In genomic region chr2:84085562-84085961, GRCh38 we compare ENCODE assay signal across 29 cellular contexts.
"Had no signal": no experiment of that assay in that cellular context is flagged by ENCODE, and none has a peak within 500 bp of the region (broad histone marks: within the 10 kb centered on the region; RNA-seq: fewer than 3 reads in every experiment).

No MANE protein-coding gene starts in this region.

- H3K27me3 ChIP-seq: brain microvascular endothelial cell, MG63 had no signal

- H3K4me1 ChIP-seq: SJSA1 had no signal

- DNase-seq: activated CD4-positive, alpha-beta T cell treated with anti-CD3 and anti-CD28 coated beads, Interleukin-2, amount 10 ng/mL, durations not matched to agents 24 days and 14 days; activated CD4-positive, alpha-beta T cell treated with anti-CD3 and anti-CD28 coated beads, Interleukin-2, amount 50 U/mL, for 4 hours; activated CD8-positive, alpha-beta T cell treated with anti-CD3 and anti-CD28 coated beads for 36 hours; activated effector memory CD4-positive, alpha-beta T cell treated with anti-CD3 and anti-CD28 coated beads, Interleukin-2, amount 50 U/mL, for 16 hours; activated naive CD4-positive, alpha-beta T cell; activated naive CD4-positive, alpha-beta T cell treated with anti-CD3 and anti-CD28 coated beads, Interleukin-2, amount 50 U/mL, for 16 hours; activated naive CD8-positive, alpha-beta T cell treated with anti-CD3 and anti-CD28 coated beads for 36 hours; activated T-cell treated with anti-CD3 and anti-CD28 coated beads, Interleukin-2, amount 50 U/mL, for 1 hour; activated T-cell treated with anti-CD3 and anti-CD28 coated beads, Interleukin-2, amount 50 U/mL, for 72 hours; amniotic stem cell; aorta; brain microvascular endothelial cell; central memory CD4-positive, alpha-beta T cell; Kasumi-1; KG1; MG63; NCI-H1048; NCI-H1417; NCI-H146; NCI-H187; NCI-H2081 treated with DMSO at 0.1 percent for 48 hours; NCI-H2171; NCI-H446; NCI-H510A treated with DMSO at 0.1 percent for 48 hours; NCI-H526 treated with DMSO at 0.1 percent for 48 hours; PC-9; SK-N-SH had no signal

- H3K36me3 ChIP-seq: brain microvascular endothelial cell, MG63, SJSA1 had no signal

- H3K9me3 ChIP-seq: MG63, SJSA1, SK-N-SH had no signal

- H3K27ac ChIP-seq: brain microvascular endothelial cell, PC-9, RWPE1, SJSA1 had no signal

- H3K4me3 ChIP-seq: MG63, PC-9, SJSA1 had no signal
